Comparison of ENCODE assay signal across 2 cellular contexts in genomic region chr4:141853091-141853734, GRCh38.
TF ChIP-seq lines count a peak whose summit lies in the region.

No MANE protein-coding gene starts in this region.

TF ChIP-seq in liver, 16 proteins besides CTCF, POLR2A, EP300 and RAD21 (continued from another document):
- TF ChIP-seq GABPA (IDR thresholded peaks at IDR 0.05 in 1 of 2, conservative IDR thresholded peaks at IDR 0.05 in 1 of 2): no peak
- TF ChIP-seq REST (IDR thresholded peaks at IDR 0.05): no peak
- no peak for TF ChIP-seq EGR1 (IDR thresholded peaks at IDR 0.05; ENCODE audit: low read depth in 2 of 2)
TF ChIP-seq in liver: peak in this region for 3.

TF ChIP-seq in HepG2, 621 proteins besides CTCF, POLR2A, EP300 and RAD21:
- TF ChIP-seq IRF1 (CRISPR knock-in tag; IDR thresholded peaks at IDR 0.05; ENCODE audit: low read depth): no peak
- TF ChIP-seq PHB2 (IDR thresholded peaks at IDR 0.05; ENCODE audit: partially characterized antibody): no peak
- no peak for TF ChIP-seq PBX2 (CRISPR knock-in tag; IDR thresholded peaks at IDR 0.05)
- no peak for TF ChIP-seq SKI (IDR thresholded peaks at IDR 0.05; ENCODE audit: partially characterized antibody)
- TF ChIP-seq ZNF597 (CRISPR knock-in tag; IDR thresholded peaks at IDR 0.05): no peak
- TF ChIP-seq ZNF317 (CRISPR knock-in tag; IDR thresholded peaks at IDR 0.05): no peak
- TF ChIP-seq KLF9 (CRISPR knock-in tag; IDR thresholded peaks at IDR 0.05; ENCODE audit: low read depth): no peak
- TF ChIP-seq ZNF562 (CRISPR knock-in tag; IDR thresholded peaks at IDR 0.05; ENCODE audit: borderline replicate concordance): no peak
- TF ChIP-seq, protein P1, sequence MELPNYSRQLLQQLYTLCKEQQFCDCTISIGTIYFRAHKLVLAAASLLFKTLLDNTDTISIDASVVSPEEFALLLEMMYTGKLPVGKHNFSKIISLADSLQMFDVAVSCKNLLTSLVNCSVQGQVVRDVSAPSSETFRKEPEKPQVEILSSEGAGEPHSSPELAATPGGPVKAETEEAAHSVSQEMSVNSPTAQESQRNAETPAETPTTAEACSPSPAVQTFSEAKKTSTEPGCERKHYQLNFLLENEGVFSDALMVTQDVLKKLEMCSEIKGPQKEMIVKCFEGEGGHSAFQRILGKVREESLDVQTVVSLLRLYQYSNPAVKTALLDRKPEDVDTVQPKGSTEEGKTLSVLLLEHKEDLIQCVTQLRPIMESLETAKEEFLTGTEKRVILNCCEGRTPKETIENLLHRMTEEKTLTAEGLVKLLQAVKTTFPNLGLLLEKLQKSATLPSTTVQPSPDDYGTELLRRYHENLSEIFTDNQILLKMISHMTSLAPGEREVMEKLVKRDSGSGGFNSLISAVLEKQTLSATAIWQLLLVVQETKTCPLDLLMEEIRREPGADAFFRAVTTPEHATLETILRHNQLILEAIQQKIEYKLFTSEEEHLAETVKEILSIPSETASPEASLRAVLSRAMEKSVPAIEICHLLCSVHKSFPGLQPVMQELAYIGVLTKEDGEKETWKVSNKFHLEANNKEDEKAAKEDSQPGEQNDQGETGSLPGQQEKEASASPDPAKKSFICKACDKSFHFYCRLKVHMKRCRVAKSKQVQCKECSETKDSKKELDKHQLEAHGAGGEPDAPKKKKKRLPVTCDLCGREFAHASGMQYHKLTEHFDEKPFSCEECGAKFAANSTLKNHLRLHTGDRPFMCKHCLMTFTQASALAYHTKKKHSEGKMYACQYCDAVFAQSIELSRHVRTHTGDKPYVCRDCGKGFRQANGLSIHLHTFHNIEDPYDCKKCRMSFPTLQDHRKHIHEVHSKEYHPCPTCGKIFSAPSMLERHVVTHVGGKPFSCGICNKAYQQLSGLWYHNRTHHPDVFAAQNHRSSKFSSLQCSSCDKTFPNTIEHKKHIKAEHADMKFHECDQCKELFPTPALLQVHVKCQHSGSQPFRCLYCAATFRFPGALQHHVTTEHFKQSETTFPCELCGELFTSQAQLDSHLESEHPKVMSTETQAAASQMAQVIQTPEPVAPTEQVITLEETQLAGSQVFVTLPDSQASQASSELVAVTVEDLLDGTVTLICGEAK (IDR thresholded peaks at IDR 0.05): no peak
- TF ChIP-seq, protein P1 (CRISPR knock-in tag; IDR thresholded peaks at IDR 0.05): no peak
- no peak for TF ChIP-seq ZNF879 (CRISPR knock-in tag; IDR thresholded peaks at IDR 0.05)
- TF ChIP-seq ZNF724P (CRISPR knock-in tag; IDR thresholded peaks at IDR 0.05; ENCODE audit: borderline replicate concordance): no peak
- no peak for TF ChIP-seq ZNF10 (CRISPR knock-in tag; IDR thresholded peaks at IDR 0.05; ENCODE audit: borderline replicate concordance, low read depth)
- no peak for TF ChIP-seq ARID2 (CRISPR knock-in tag; IDR thresholded peaks at IDR 0.05; ENCODE audit: borderline replicate concordance)
- TF ChIP-seq SIN3A (IDR thresholded peaks at IDR 0.05; ENCODE audit: borderline replicate concordance, low read depth, low read length): no peak
- TF ChIP-seq ZNF674 (CRISPR knock-in tag; IDR thresholded peaks at IDR 0.05; ENCODE audit: low read depth): no peak
- no peak for TF ChIP-seq PAF1 (CRISPR knock-in tag; IDR thresholded peaks at IDR 0.05)
- no peak for TF ChIP-seq ZNF256 (CRISPR knock-in tag; conservative IDR thresholded peaks at IDR 0.05)
- no peak for TF ChIP-seq ZNF24 (IDR thresholded peaks at IDR 0.05)
- no peak for TF ChIP-seq ZNF275 (CRISPR knock-in tag; IDR thresholded peaks at IDR 0.05; ENCODE audit: borderline replicate concordance)
